In the genomic region with DNA sequence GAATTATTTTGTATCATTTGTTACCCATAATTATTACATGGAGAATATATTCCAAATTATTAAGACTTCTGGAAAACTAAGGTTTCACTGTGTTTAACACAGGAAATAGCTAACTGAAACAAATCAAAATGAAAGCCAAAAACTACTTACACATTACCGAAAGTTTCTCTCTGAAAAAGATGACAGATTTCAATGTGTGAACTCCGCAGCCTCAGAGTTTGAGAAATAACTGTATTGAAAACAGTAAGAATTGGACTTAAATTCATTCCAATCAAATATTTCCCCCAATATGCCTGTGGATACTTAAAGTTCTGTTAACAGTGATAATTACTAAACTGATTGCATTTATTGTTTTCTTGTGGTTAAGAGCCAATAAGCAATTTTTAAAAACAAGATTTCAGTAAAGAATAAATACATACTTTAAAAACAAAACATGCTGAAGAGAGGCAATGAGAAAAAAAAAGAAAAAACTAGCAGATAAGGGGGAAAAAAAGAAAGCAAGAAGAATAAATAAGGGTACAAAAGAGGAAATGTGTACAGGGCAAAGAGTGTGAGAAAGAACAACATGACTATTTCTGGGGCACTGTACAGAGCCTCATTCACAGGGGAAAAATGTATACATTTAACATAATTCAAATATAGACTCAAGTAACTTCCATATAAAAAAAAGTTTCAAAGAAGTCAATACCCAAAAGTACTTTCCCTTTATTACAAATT, we compare ENCODE assay signal across 19 cellular contexts. TPM values are rescaled to one million over a fixed set of nuclear protein-coding genes. Genes with fewer than 3 reads are reported as not detected.
DNase-seq lines count a peak whose midpoint lies in the region; ATAC-seq, FAIRE-seq and TF ChIP-seq lines count a peak whose summit lies in the region.
"Had no signal": no experiment of that assay in that cellular context is flagged by ENCODE, and none has a peak within 500 bp of the region (broad histone marks: within the 10 kb centered on the region; RNA-seq: fewer than 3 reads in every experiment).

No MANE protein-coding gene starts in this region.

- in situ Hi-C loops in KBM-7 (cut with MboI; ENCODE audit: low pct_unique_long_range_greater_than_20kb, low sequenced_read_pairs) = no loop called here

- no peaks in the 10 kb centered on the region for H3K27me3 ChIP-seq in spleen (replicated peaks in 1 of 7)

- no peak for TF ChIP-seq CTCF in spleen (IDR thresholded peaks at IDR 0.05 in 8 of 11, conservative IDR thresholded peaks at IDR 0.05 in 3 of 11)

- peak; percentile 95 for FAIRE-seq in GM19239 (lab: Jason Lieb, UNC)
- FAIRE-seq: keratinocyte had no signal

- H3K9me3 ChIP-seq in spleen = no peaks in the 10 kb centered on the region

- H3K4me3 Mint-ChIP-seq in activated CD4-positive, alpha-beta T cell treated with anti-CD3 and anti-CD28 coated beads, Interleukin-2, amount 10 ng/mL, durations not matched to agents 24 days and 14 days = peak overlapping the region; percentile 62
- H3K4me3 Mint-ChIP-seq in activated T-helper 17 cell treated with anti-CD3 and anti-CD28 coated beads, Interleukin-2, amount 50 U/mL, for 72 hours = peak overlapping the region; percentile 51
- H3K4me3 Mint-ChIP-seq: endodermal cell had no signal

- H3K36me3 Mint-ChIP-seq in activated CD4-positive, alpha-beta T cell treated with anti-CD3 and anti-CD28 coated beads, Interleukin-2, amount 10 ng/mL, durations not matched to agents 24 days and 14 days (ENCODE audit: low read depth) = peaks cover 26% of the 10 kb centered on the region
- peaks cover 45% of the 10 kb centered on the region for H3K36me3 Mint-ChIP-seq in activated T-helper 17 cell treated with anti-CD3 and anti-CD28 coated beads, Interleukin-2, amount 50 U/mL, for 72 hours (ENCODE audit: low read depth)

- DNase-seq in activated CD4-positive, alpha-beta T cell treated with anti-CD3 and anti-CD28 coated beads, Interleukin-2, amount 10 ng/mL, durations not matched to agents 24 days and 14 days = no peak
- no peak for DNase-seq in activated CD4-positive, alpha-beta T cell treated with anti-CD3 and anti-CD28 coated beads for 4 hours
- DNase-seq in GM19239 (ENCODE audit: insufficient read length, low spot score) = no peak
- DNase-seq in spleen = no peak
- DNase-seq in left cardiac atrium = no peak
- DNase-seq in RKO (ENCODE audit: low spot score) = no peak
- DNase-seq in KBM-7 = no peak
- DNase-seq: activated CD8-positive, alpha-beta memory T cell treated with anti-CD3 and anti-CD28 coated beads, Interleukin-2, amount 50 U/mL, for 48 hours; amygdala; DMS79; endodermal cell; mesendoderm; NCI-H2227 treated with DMSO at 0.1 percent for 48 hours; trophoblast cell had no signal

- peaks cover 14% of the 10 kb centered on the region for H3K4me1 Mint-ChIP-seq in activated CD4-positive, alpha-beta T cell treated with anti-CD3 and anti-CD28 coated beads, Interleukin-2, amount 10 ng/mL, durations not matched to agents 24 days and 14 days
- peaks cover 17% of the 10 kb centered on the region for H3K4me1 Mint-ChIP-seq in activated T-helper 17 cell treated with anti-CD3 and anti-CD28 coated beads, Interleukin-2, amount 50 U/mL, for 72 hours
- H3K4me1 Mint-ChIP-seq: endodermal cell had no signal

- H3K27ac Mint-ChIP-seq in activated CD4-positive, alpha-beta T cell treated with anti-CD3 and anti-CD28 coated beads, Interleukin-2, amount 10 ng/mL, durations not matched to agents 24 days and 14 days = peak overlapping the region; percentile 62
- H3K27ac Mint-ChIP-seq in activated T-helper 17 cell treated with anti-CD3 and anti-CD28 coated beads, Interleukin-2, amount 50 U/mL, for 72 hours = peak overlapping the region; percentile 81
- H3K27ac Mint-ChIP-seq: endodermal cell had no signal

- no peak for TF ChIP-seq POLR2A in spleen (IDR thresholded peaks at IDR 0.05)

- peaks cover 0 to 40% (median 2%) of the 10 kb centered on the region in 6 donors for H3K36me3 ChIP-seq in spleen

- peak overlapping the region in 1 of 8 donors; percentile 10 for H3K4me3 ChIP-seq in spleen
- H3K4me3 ChIP-seq: smooth muscle cell had no signal

- peak overlapping the region in 5 of 8 donors; percentile 30 to 56 (median 42) for H3K27ac ChIP-seq in spleen
- H3K27ac ChIP-seq: C4-2B, VCaP had no signal

- H3K4me1 ChIP-seq in spleen = peaks cover 5 to 70% (median 37%) of the 10 kb centered on the region in 6 donors

- 49 to 77% (median 65%) methylated on average over 2 of the region's 2 CpGs for WGBS in spleen, 5 donors

- ATAC-seq in activated T-helper 17 cell treated with anti-CD3 and anti-CD28 coated beads, Interleukin-2, amount 50 U/mL, for 72 hours (replicated peaks) = peak; percentile 81
- no peak for ATAC-seq in left cardiac atrium

- no peaks in the 10 kb centered on the region for H3K9me3 Mint-ChIP-seq in activated CD4-positive, alpha-beta T cell treated with anti-CD3 and anti-CD28 coated beads, Interleukin-2, amount 10 ng/mL, durations not matched to agents 24 days and 14 days
- no peaks in the 10 kb centered on the region for H3K9me3 Mint-ChIP-seq in activated T-helper 17 cell treated with anti-CD3 and anti-CD28 coated beads, Interleukin-2, amount 50 U/mL, for 72 hours
- H3K9me3 Mint-ChIP-seq: endodermal cell had no signal

- intact Hi-C loops in activated CD4-positive, alpha-beta T cell treated with anti-CD3 and anti-CD28 coated beads, Interleukin-2, amount 10 ng/mL, durations not matched to agents 24 days and 14 days (cut with micrococcal nuclease) = loop anchor here (2.0 kb wide), 2 partner anchors 29 to 57 kb away; no protein-coding TSS in a partner anchor
- intact Hi-C loops in spleen (cut with DNase I; ENCODE audit: low total_unique reads) (loop anchor here (10.0 kb wide), 1 partner anchor 47 kb away; no protein-coding TSS in a partner anchor), left cardiac atrium (cut with DNase I) (no loop called here)

- H3K27me3 Mint-ChIP-seq in activated CD4-positive, alpha-beta T cell treated with anti-CD3 and anti-CD28 coated beads, Interleukin-2, amount 10 ng/mL, durations not matched to agents 24 days and 14 days = no peaks in the 10 kb centered on the region
- H3K27me3 Mint-ChIP-seq in activated T-helper 17 cell treated with anti-CD3 and anti-CD28 coated beads, Interleukin-2, amount 50 U/mL, for 72 hours = no peaks in the 10 kb centered on the region

RNA-seq across cellular contexts. Expression of a gene that starts 30.7 kb away (rescaled TPM):
- 44.2 and 48.3 TPM in 2 replicates for total RNA-seq in activated CD4-positive, alpha-beta T cell treated with anti-CD3 and anti-CD28 coated beads, Interleukin-2, amount 10 ng/mL, durations not matched to agents 24 days and 14 days
- total RNA-seq in activated T-helper 17 cell treated with anti-CD3 and anti-CD28 coated beads, Interleukin-2, amount 50 U/mL, for 72 hours = 10 to 100 TPM; 48.2 to 61.2 TPM
- total RNA-seq in spleen = 10 to 100 TPM; 53.1 to 88.2 (median 61.5) TPM
- 10 to 100 TPM in 1 of 3 donors, 1 to 10 TPM in 2; 9.4 to 11.1 (median 9.9) TPM for polyA plus RNA-seq in spleen
- 10 to 100 TPM; 18.1 to 22.9 TPM for total RNA-seq in left cardiac atrium

Comparison
In these comparisons a context has a peak if more than half of its experiments do, and no peak if none do; other contexts are left out.
1. intact Hi-C loops: an anchor here in activated CD4-positive, alpha-beta T cell treated with anti-CD3 and anti-CD28 coated beads, Interleukin-2, amount 10 ng/mL, durations not matched to agents 24 days and 14 days (2.0 kb wide) and spleen (10.0 kb wide); none called in left cardiac atrium.